Comparison of ENCODE assay signal across 1 cellular context in the genomic region with DNA sequence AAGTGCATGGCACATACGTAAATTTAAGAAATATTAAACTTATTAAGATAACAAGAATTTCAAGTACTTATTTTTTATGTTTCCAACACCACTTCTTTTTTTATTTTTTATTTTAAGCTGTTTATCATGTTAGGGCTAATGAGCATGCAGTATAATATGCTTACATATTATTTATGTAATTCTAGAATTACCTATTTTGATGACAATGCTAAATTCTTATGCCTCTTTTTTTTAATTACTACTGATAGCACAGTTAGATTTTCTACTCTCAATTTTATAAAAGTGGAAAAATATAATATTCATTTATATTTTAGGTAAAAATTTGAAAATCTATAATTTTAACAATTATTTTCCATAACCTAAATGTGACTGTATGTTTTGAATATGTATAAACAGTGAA.
TF ChIP-seq lines count a peak whose summit lies in the region.

No MANE protein-coding gene starts in this region.

TF ChIP-seq in HepG2, 621 proteins besides CTCF, POLR2A, EP300 and RAD21 (continued from another document):
- TF ChIP-seq YEATS2 (CRISPR knock-in tag; IDR thresholded peaks at IDR 0.05; ENCODE audit: borderline replicate concordance) (no peak), JDP2 (CRISPR knock-in tag; IDR thresholded peaks at IDR 0.05; ENCODE audit: borderline replicate concordance) (no peak), LCORL (IDR thresholded peaks at IDR 0.05) (no peak), LCORL (CRISPR knock-in tag; IDR thresholded peaks at IDR 0.05) (no peak), AKAP8 (CRISPR knock-in tag; IDR thresholded peaks at IDR 0.05) (no peak), MAFK (conservative IDR thresholded peaks at IDR 0.05 in 1 of 2, IDR thresholded peaks at IDR 0.05 in 1 of 2; ENCODE audit: low read length in 2 of 2) (peak; percentile 48 to 86)
- TF ChIP-seq, protein P1, sequence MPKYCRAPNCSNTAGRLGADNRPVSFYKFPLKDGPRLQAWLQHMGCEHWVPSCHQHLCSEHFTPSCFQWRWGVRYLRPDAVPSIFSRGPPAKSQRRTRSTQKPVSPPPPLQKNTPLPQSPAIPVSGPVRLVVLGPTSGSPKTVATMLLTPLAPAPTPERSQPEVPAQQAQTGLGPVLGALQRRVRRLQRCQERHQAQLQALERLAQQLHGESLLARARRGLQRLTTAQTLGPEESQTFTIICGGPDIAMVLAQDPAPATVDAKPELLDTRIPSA (CRISPR knock-in tag; IDR thresholded peaks at IDR 0.05; ENCODE audit: borderline replicate concordance) = no peak
- TF ChIP-seq, protein P2, sequence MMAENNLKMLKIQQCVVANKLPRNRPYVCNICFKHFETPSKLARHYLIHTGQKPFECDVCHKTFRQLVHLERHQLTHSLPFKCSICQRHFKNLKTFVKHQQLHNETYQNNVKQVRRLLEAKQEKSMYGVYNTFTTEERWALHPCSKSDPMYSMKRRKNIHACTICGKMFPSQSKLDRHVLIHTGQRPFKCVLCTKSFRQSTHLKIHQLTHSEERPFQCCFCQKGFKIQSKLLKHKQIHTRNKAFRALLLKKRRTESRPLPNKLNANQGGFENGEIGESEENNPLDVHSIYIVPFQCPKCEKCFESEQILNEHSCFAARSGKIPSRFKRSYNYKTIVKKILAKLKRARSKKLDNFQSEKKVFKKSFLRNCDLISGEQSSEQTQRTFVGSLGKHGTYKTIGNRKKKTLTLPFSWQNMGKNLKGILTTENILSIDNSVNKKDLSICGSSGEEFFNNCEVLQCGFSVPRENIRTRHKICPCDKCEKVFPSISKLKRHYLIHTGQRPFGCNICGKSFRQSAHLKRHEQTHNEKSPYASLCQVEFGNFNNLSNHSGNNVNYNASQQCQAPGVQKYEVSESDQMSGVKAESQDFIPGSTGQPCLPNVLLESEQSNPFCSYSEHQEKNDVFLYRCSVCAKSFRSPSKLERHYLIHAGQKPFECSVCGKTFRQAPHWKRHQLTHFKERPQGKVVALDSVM (CRISPR knock-in tag; IDR thresholded peaks at IDR 0.05) = no peak
